18 cellular contexts compared by ENCODE assay signal in genomic region chr2:651961-652373, GRCh38. TPM values are rescaled to one million over a fixed set of nuclear protein-coding genes. Genes with fewer than 3 reads are reported as not detected.
DNase-seq lines count a peak whose midpoint lies in the region; ATAC-seq and TF ChIP-seq lines count a peak whose summit lies in the region.
"Had no signal": no experiment of that assay in that cellular context is flagged by ENCODE, and none has a peak within 500 bp of the region (broad histone marks: within the 10 kb centered on the region; RNA-seq: fewer than 3 reads in every experiment).

No MANE protein-coding gene starts in this region.

- H3K4me2 ChIP-seq in osteoblast (ENCODE audit: insufficient read depth, low read length) = no peak overlapping the region
- H3K4me2 ChIP-seq: KMS-11 had no signal

- no peak for TF ChIP-seq EP300 in stomach (IDR thresholded peaks at IDR 0.05)

- no peak for TF ChIP-seq POLR2A in stomach (IDR thresholded peaks at IDR 0.05)

- intact Hi-C loops in stomach (cut with DNase I; ENCODE audit: low total_unique reads) = no loop called here

- peaks cover 0 to 21% (median 0%) of the 10 kb centered on the region in 3 donors for H3K27me3 ChIP-seq in stomach
- peaks cover 2% of the 10 kb centered on the region for H3K27me3 ChIP-seq in osteoblast (ENCODE audit: insufficient read depth, low read length)

- H3K9me3 ChIP-seq in stomach = no peaks in the 10 kb centered on the region
- no peaks in the 10 kb centered on the region for H3K9me3 ChIP-seq in osteoblast (ENCODE audit: low read depth, low read length)
- H3K9me3 ChIP-seq: Caco-2 had no signal

- TF ChIP-seq CTCF in stomach (IDR thresholded peaks at IDR 0.05) (no peak), osteoblast (IDR thresholded peaks at IDR 0.05; ENCODE audit: extremely low read depth, low read depth, low read length) (no peak)

- DNase-seq in activated CD8-positive, alpha-beta memory T cell treated with anti-CD3 and anti-CD28 coated beads, Interleukin-2, amount 50 U/mL, for 48 hours = peak; percentile 40
- DNase-seq in activated CD8-positive, alpha-beta memory T cell treated with anti-CD3 and anti-CD28 coated beads for 24 hours = no peak
- peak; percentile 23 for DNase-seq in NCI-H187 treated with DMSO at 0.1 percent for 48 hours (lab: John Stamatoyannopoulos, UW)
- DNase-seq in left lobe of liver (ENCODE audit: low spot score) = peak; percentile 23
- DNase-seq in stomach = peak; percentile 10
- no peak for DNase-seq in AG08396 (ENCODE audit: low spot score)
- DNase-seq in osteoblast (ENCODE audit: insufficient read length, low spot score, missing footprints) = no peak
- no peak for DNase-seq in A172 (ENCODE audit: low spot score)
- DNase-seq: AML-193; Caco-2; CD4-positive, CD25-positive, alpha-beta regulatory T cell; DMS153; NCI-H1048; NCI-H1436 treated with DMSO at 0.1 percent for 48 hours; NCI-H2081 treated with DMSO at 0.1 percent for 48 hours; NCI-H69; NK-92 treated with Interleukin-12 subunit alpha and Interleukin-12 subunit beta, amount 100 ng/mL, for 24 hours had no signal

- H4K20me1 ChIP-seq in osteoblast (ENCODE audit: insufficient read depth, low read length) = no peaks in the 10 kb centered on the region

- no peak for ATAC-seq in left lobe of liver

- 89 to 95% (median 90%) methylated on average over 6 to 14 of the region's 14 CpGs for WGBS in stomach, 5 donors

- H3K27ac ChIP-seq in stomach (no peak overlapping the region), osteoblast (ENCODE audit: low read depth, low read length) (no peak overlapping the region)
- H3K27ac ChIP-seq: KMS-11 had no signal

- no peak overlapping the region for H2AFZ ChIP-seq in osteoblast (ENCODE audit: low read length)

- no peaks in the 10 kb centered on the region for H3K4me1 ChIP-seq in stomach
- H3K4me1 ChIP-seq in osteoblast (ENCODE audit: insufficient read depth, low read length) = no peaks in the 10 kb centered on the region
- H3K4me1 ChIP-seq: Caco-2 had no signal

- no peaks in the 10 kb centered on the region for H3K79me2 ChIP-seq in osteoblast (ENCODE audit: insufficient read depth, low read length)

- H3K4me3 ChIP-seq in stomach = no peak overlapping the region
- H3K4me3 ChIP-seq in osteoblast (ENCODE audit: insufficient read depth, low read length) = no peak overlapping the region

- H3K36me3 ChIP-seq in stomach (no peaks in the 10 kb centered on the region), osteoblast (ENCODE audit: insufficient read depth, low read length) (no peaks in the 10 kb centered on the region)

RNA-seq across cellular contexts. Expression of gene TMEM18, which starts 25.2 kb away (rescaled TPM):
- total RNA-seq in left lobe of liver (7.3 TPM), stomach (10 to 100 TPM in 3 of 5 donors, 1 to 10 TPM in 2; 1.4 to 20.7 (median 12.9) TPM), osteoblast (15.0 and 15.9 TPM in 2 replicates)
- polyA plus RNA-seq in stomach = 10 to 100 TPM; 12.6 to 31.1 (median 17.3) TPM
- total RNA-seq in A172 (2014; rRNA removed; shearing (Covaris generic)) = 32.6 and 75.0 TPM in 2 replicates

Comparison
In these comparisons a context has a peak if more than half of its experiments do, and no peak if none do; other contexts are left out.
1. DNase-seq: peak in activated CD8-positive, alpha-beta memory T cell treated with anti-CD3 and anti-CD28 coated beads, Interleukin-2, amount 50 U/mL, for 48 hours (single experiment), NCI-H187 treated with DMSO at 0.1 percent for 48 hours (single experiment), left lobe of liver (single experiment) and stomach (single experiment); none in activated CD8-positive, alpha-beta memory T cell treated with anti-CD3 and anti-CD28 coated beads for 24 hours (single experiment), AG08396 (single experiment), osteoblast (single experiment) and A172 (single experiment).